1 cellular context compared by ENCODE assay signal in genomic region chr1:36386262-36387140, GRCh38.
A peak's percentile ranks its signal among the peaks of the same experiment; 100 is the strongest.
TF ChIP-seq lines count a peak whose summit lies in the region.

No MANE protein-coding gene starts in this region.

TF ChIP-seq in K562, 482 proteins besides CTCF, POLR2A, EP300 and RAD21 (continued from another document and continues in another):
- TF ChIP-seq ELK1 (CRISPR knock-in tag; IDR thresholded peaks at IDR 0.05) (no peak), ZNF830 (CRISPR knock-in tag; IDR thresholded peaks at IDR 0.05) (peak; percentile 65; the same call in 1 of the 2 replicates), PTTG1 (tag; IDR thresholded peaks at IDR 0.05; ENCODE audit: low read depth) (no peak), SRSF3 (IDR thresholded peaks at IDR 0.05; ENCODE audit: insufficient read depth, low read length) (peak; percentile 82; the same call in 1 of the 2 replicates), IRF2 (CRISPR knock-in tag; IDR thresholded peaks at IDR 0.05) (no peak), GATA2 (CRISPR knock-in tag; IDR thresholded peaks at IDR 0.05) (no peak; the same call in 1 of the 2 replicates), TOE1 (IDR thresholded peaks at IDR 0.05; ENCODE audit: borderline replicate concordance) (peak; percentile 81; the same call in 1 of the 2 replicates), TOE1 (CRISPR knock-in tag; IDR thresholded peaks at IDR 0.05; ENCODE audit: borderline replicate concordance, low read depth) (peak; percentile 75; the same call in 1 of the 2 replicates), AFF4 (CRISPR knock-in tag; IDR thresholded peaks at IDR 0.05) (peak; percentile 99), MYNN (IDR thresholded peaks at IDR 0.05) (peak; percentile 96), MYNN (CRISPR knock-in tag; IDR thresholded peaks at IDR 0.05) (no peak), TCF3 (CRISPR knock-in tag; IDR thresholded peaks at IDR 0.05) (peak; percentile 36), PHTF2 (CRISPR knock-in tag; IDR thresholded peaks at IDR 0.05) (peak; percentile 76; the same call in 1 of the 2 replicates), DIDO1 (tag; IDR thresholded peaks at IDR 0.05; ENCODE audit: low read depth) (peak; percentile 56; the same call in 1 of the 2 replicates), SUPT5H (IDR thresholded peaks at IDR 0.05) (peak; percentile 98), BRD4 (IDR thresholded peaks at IDR 0.05) (peak; percentile 99), NUFIP1 (IDR thresholded peaks at IDR 0.05; ENCODE audit: partially characterized antibody) (peak; percentile 14), MYC (IDR thresholded peaks at IDR 0.05; ENCODE audit: low read depth, low read length) (peak; percentile 98), MYC (CRISPR knock-in tag; IDR thresholded peaks at IDR 0.05; ENCODE audit: borderline replicate concordance, low read depth) (peak; percentile 89), ZNF740 (CRISPR knock-in tag; IDR thresholded peaks at IDR 0.05) (no peak), ZNF740 (tag; IDR thresholded peaks at IDR 0.05) (peak in 1 of 2 experiments; percentile 88; a peak in 2 of 4 replicates), SMARCE1 (IDR thresholded peaks at IDR 0.05) (peak; percentile 97), ZNF592 (IDR thresholded peaks at IDR 0.05) (peak; percentile 99), BRD9 (IDR thresholded peaks at IDR 0.05; ENCODE audit: low read depth, partially characterized antibody) (peak; percentile 97), CREB3L1 (IDR thresholded peaks at IDR 0.05; ENCODE audit: borderline replicate concordance, low read depth) (peak; percentile 19; the same call in 1 of the 2 replicates), ZFP36 (IDR thresholded peaks at IDR 0.05; ENCODE audit: low read depth, low read length, partially characterized antibody) (peak; percentile 37), ATF6 (CRISPR knock-in tag; IDR thresholded peaks at IDR 0.05) (peak; percentile 86), RB1 (IDR thresholded peaks at IDR 0.05; ENCODE audit: low read depth) (no peak; the same call in none of the 2 replicates), BCL6 (CRISPR knock-in tag; IDR thresholded peaks at IDR 0.05) (peak; percentile 78; the same call in 1 of the 2 replicates), ZNF76 (CRISPR knock-in tag; IDR thresholded peaks at IDR 0.05; ENCODE audit: borderline replicate concordance) (peak; percentile 95), KHSRP (IDR thresholded peaks at IDR 0.05) (no peak), ZNF398 (CRISPR knock-in tag; IDR thresholded peaks at IDR 0.05) (no peak; the same call in 1 of the 2 replicates), EZH2 (IDR thresholded peaks at IDR 0.05; ENCODE audit: borderline replicate concordance, low read depth, low read length) (no peak), SRSF7 (optimal IDR thresholded peaks at IDR 0.05; ENCODE audit: low read depth, low read length) (no peak), HINFP (tag; conservative IDR thresholded peaks at IDR 0.05; ENCODE audit: low read depth) (peak; percentile 56; the same call in 1 of the 2 replicates)
- TF ChIP-seq, protein P1, sequence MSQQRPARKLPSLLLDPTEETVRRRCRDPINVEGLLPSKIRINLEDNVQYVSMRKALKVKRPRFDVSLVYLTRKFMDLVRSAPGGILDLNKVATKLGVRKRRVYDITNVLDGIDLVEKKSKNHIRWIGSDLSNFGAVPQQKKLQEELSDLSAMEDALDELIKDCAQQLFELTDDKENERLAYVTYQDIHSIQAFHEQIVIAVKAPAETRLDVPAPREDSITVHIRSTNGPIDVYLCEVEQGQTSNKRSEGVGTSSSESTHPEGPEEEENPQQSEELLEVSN (IDR thresholded peaks at IDR 0.05; ENCODE audit: borderline replicate concordance in 1 of 2, extremely low read depth in 1 of 2, insufficient read depth in 1 of 2, insufficient read length in 1 of 2, low read depth in 1 of 2, low read length in 1 of 2, poor library complexity in 1 of 2, severe bottlenecking in 1 of 2) = peak; percentile 72 to 83
- TF ChIP-seq, protein P2, sequence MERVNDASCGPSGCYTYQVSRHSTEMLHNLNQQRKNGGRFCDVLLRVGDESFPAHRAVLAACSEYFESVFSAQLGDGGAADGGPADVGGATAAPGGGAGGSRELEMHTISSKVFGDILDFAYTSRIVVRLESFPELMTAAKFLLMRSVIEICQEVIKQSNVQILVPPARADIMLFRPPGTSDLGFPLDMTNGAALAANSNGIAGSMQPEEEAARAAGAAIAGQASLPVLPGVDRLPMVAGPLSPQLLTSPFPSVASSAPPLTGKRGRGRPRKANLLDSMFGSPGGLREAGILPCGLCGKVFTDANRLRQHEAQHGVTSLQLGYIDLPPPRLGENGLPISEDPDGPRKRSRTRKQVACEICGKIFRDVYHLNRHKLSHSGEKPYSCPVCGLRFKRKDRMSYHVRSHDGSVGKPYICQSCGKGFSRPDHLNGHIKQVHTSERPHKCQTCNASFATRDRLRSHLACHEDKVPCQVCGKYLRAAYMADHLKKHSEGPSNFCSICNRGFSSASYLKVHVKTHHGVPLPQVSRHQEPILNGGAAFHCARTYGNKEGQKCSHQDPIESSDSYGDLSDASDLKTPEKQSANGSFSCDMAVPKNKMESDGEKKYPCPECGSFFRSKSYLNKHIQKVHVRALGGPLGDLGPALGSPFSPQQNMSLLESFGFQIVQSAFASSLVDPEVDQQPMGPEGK (CRISPR knock-in tag; IDR thresholded peaks at IDR 0.05; ENCODE audit: borderline replicate concordance) = peak; percentile 85; the same call in 1 of the 2 replicates
